In the genomic region with DNA sequence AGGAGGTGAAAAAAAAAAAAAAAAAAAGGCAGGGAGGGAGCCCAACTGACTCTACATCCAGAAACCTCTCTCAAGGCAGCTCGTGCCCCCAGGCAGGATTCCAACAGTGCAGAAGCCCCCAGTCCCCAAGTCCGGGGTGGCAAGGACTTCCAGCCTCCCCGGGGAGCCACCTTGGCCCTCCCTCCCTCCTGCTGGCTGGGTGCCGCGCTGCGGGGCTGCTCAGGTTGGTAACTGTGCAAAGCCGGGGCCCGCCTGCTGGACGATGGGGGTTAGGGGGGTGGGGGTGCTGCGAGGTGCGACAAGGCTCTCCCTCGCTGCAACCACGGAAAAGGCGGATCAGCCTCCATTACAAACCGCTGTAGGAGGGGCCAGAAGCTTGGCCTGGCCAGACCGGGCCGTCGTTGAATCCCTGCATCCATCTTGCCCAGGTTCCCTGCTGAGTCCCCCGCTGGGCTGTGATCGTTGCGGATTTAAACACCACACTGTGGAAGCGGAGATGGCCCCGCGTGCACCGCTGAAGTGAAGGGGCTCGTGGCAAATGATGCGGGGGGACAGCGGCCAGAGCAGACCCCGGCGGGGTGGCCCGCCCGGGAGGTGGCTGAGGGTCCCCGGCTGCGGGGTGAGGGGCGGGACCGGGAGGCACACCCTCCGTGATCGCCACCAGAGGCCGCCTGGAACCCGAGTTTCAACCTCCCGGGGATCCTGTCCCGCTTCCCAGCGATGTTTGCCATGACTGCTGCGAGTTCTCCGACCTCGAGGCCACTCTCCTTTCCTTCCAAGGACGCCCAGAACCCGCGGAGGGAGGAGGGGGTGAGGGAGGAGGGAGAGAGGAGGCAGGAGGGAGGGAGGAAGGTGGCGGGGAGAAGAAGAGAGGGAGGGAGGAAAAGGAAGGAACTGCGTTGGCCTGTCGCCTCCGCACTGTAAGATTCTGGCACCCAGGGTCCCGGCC, we compare ENCODE assay signal across 8 cellular contexts. TPM values are rescaled to one million over a fixed set of nuclear protein-coding genes. Genes with fewer than 3 reads are reported as not detected.
DNase-seq lines count a peak whose midpoint lies in the region; ATAC-seq and TF ChIP-seq lines count a peak whose summit lies in the region.

No MANE protein-coding gene starts in this region.

- peaks cover 11% of the 10 kb centered on the region for H3K4me1 ChIP-seq in BLaER1

- H3K27me3 Mint-ChIP-seq in chondrocyte (ENCODE audit: low read depth): no peaks in the 10 kb centered on the region

- H3K36me3 ChIP-seq in BLaER1: no peaks in the 10 kb centered on the region

- peak overlapping the region; percentile 52 for H3K27ac ChIP-seq in BLaER1

- peaks cover 5% of the 10 kb centered on the region; the same call in 1 of the 2 replicates for H4K20me1 ChIP-seq in BLaER1

- H3K27me3 ChIP-seq in BLaER1: peaks cover 46% of the 10 kb centered on the region

- H3K9me3 Mint-ChIP-seq in chondrocyte (ENCODE audit: low read depth): peaks cover 5% of the 10 kb centered on the region

- H3K27ac Mint-ChIP-seq in chondrocyte (ENCODE audit: unreplicated experiment): peak overlapping the region; percentile 51

- H3K4me3 ChIP-seq in BLaER1: peak overlapping the region; percentile 64

- no peaks in the 10 kb centered on the region for H3K36me3 Mint-ChIP-seq in chondrocyte (ENCODE audit: low read depth)

- peak overlapping the region; percentile 62 for H3K9ac ChIP-seq in BLaER1

- ATAC-seq in GM19351 (IDR thresholded peaks at IDR 0.05; ENCODE audit: unreplicated experiment): peak; percentile 72
- ATAC-seq in HG03469 (IDR thresholded peaks at IDR 0.05; ENCODE audit: unreplicated experiment): no peak

- H3K9me3 ChIP-seq in BLaER1: no peaks in the 10 kb centered on the region

- peak; percentile 75 for TF ChIP-seq CTCF in chondrocyte (IDR thresholded peaks at IDR 0.05)

- H3K4me3 Mint-ChIP-seq in chondrocyte (ENCODE audit: unreplicated experiment): peak overlapping the region; percentile 73

- H3K4me1 Mint-ChIP-seq in chondrocyte (ENCODE audit: low read depth): peaks cover 5% of the 10 kb centered on the region

- DNase-seq in NCI-H1092 (lab: John Stamatoyannopoulos, UW) (peak; percentile 67), chondrocyte (ENCODE audit: low spot score) (peak; percentile 84), kidney glomerular epithelial cell (lab: John Stamatoyannopoulos, UW) (peak; percentile 25)
- peak; percentile 3 to 14 (median 5) for DNase-seq in activated CD4-positive, CD25-positive, alpha-beta regulatory T cell (lab: John Stamatoyannopoulos, UW)
- DNase-seq in stimulated activated CD4-positive, alpha-beta T cell treated with anti-CD3 and anti-CD28 coated beads, Interleukin-15, amount 100 ng/mL, for 24 hours: peak; percentile 69

- H3K4me2 ChIP-seq in BLaER1: peak overlapping the region; percentile 83

RNA-seq across cellular contexts. Expression of a gene that starts 58.0 kb away (rescaled TPM):
- total RNA-seq in chondrocyte: 199 to 261 TPM (median 201 TPM) in 3 replicates

Comparison
In these comparisons a context has a peak if more than half of its experiments do, and no peak if none do; other contexts are left out.
1. DNase-seq: peak in every context shown above with its lines; median percentile 84 in chondrocyte; 69 in stimulated activated CD4-positive, alpha-beta T cell treated with anti-CD3 and anti-CD28 coated beads, Interleukin-15, amount 100 ng/mL, for 24 hours; 67 in NCI-H1092; 25 in kidney glomerular epithelial cell; 5 in activated CD4-positive, CD25-positive, alpha-beta regulatory T cell.